In genomic region chr17:29039764-29040598, GRCh38 we compare ENCODE assay signal across 11 cellular contexts. TPM values are rescaled to one million over a fixed set of nuclear protein-coding genes. Genes with fewer than 3 reads are reported as not detected.
DNase-seq lines count a peak whose midpoint lies in the region; ATAC-seq and TF ChIP-seq lines count a peak whose summit lies in the region.
"Had no signal": no experiment of that assay in that cellular context is flagged by ENCODE, and none has a peak within 500 bp of the region (broad histone marks: within the 10 kb centered on the region; RNA-seq: fewer than 3 reads in every experiment).

No MANE protein-coding gene starts in this region.

- ATAC-seq in HG03108 (IDR thresholded peaks at IDR 0.05; ENCODE audit: unreplicated experiment) (no peak), HG02610 (IDR thresholded peaks at IDR 0.05; ENCODE audit: unreplicated experiment) (no peak)
- ATAC-seq: T-cell had no signal

- TF ChIP-seq CTCF in fibroblast of pulmonary artery (IDR thresholded peaks at IDR 0.05; ENCODE audit: low read length, missing control alignments), result no peak
- TF ChIP-seq CTCF in retinal pigment epithelial cell (conservative IDR thresholded peaks at IDR 0.05; ENCODE audit: low read depth, low read length), result no peak

- H3K9me3 ChIP-seq in SJSA1 (replicated peaks), result no peaks in the 10 kb centered on the region; the same call in 1 of the 2 replicates

- H3K27me3 ChIP-seq in SJSA1 (replicated peaks), result peaks cover 4% of the 10 kb centered on the region; the same call in 1 of the 2 replicates

- no peaks in the 10 kb centered on the region for H3K36me3 ChIP-seq in SJSA1

- DNase-seq in GOT3 (lab: John Stamatoyannopoulos, UW) (peak; percentile 8), SJSA1 (ENCODE audit: low read depth in 1 of 2, low spot score in 2 of 2) (peak; percentile 64), fibroblast of pulmonary artery (ENCODE audit: low read depth) (peak; percentile 95), retinal pigment epithelial cell (ENCODE audit: low read depth) (peak; percentile 83), activated gamma-delta T cell (lab: John Stamatoyannopoulos, UW) (no peak), HuH-7.5 (ENCODE audit: low spot score) (no peak)
- DNase-seq: activated T-cell treated with anti-CD3 and anti-CD28 coated beads for 4 hours, T-cell had no signal

- no peak overlapping the region for H3K27ac ChIP-seq in SJSA1

- H3K4me3 ChIP-seq in SJSA1 (no peak overlapping the region), fibroblast of pulmonary artery (replicated peaks; ENCODE audit: low read depth, low read length) (no peak overlapping the region), retinal pigment epithelial cell (ENCODE audit: low read length) (no peak overlapping the region)

- peaks cover 22% of the 10 kb centered on the region for H3K4me1 ChIP-seq in SJSA1 (replicated peaks)

RNA-seq across cellular contexts. Expression of gene PIPOX, which starts 3.0 kb away (rescaled TPM):
- total RNA-seq in SJSA1 (2014; rRNA removed; shearing (Covaris generic)), result 1.00 TPM in 1 of 2 replicates, not detected in the other

RNA-seq across cellular contexts. Expression of gene SEZ6, which starts 34.1 kb away (rescaled TPM):
- total RNA-seq in SJSA1 (2014; rRNA removed; shearing (Covaris generic)), result not detected in 2 replicates
- total RNA-seq: dermis microvascular lymphatic vessel endothelial cell had no signal

Comparison
In these comparisons a context has a peak if more than half of its experiments do, and no peak if none do; other contexts are left out.
1. DNase-seq: peak in GOT3 (single experiment), SJSA1 (2 of 2), fibroblast of pulmonary artery (single experiment) and retinal pigment epithelial cell (single experiment); none in activated gamma-delta T cell (single experiment) and HuH-7.5 (single experiment).